26 cellular contexts compared by ENCODE assay signal in the genomic region with DNA sequence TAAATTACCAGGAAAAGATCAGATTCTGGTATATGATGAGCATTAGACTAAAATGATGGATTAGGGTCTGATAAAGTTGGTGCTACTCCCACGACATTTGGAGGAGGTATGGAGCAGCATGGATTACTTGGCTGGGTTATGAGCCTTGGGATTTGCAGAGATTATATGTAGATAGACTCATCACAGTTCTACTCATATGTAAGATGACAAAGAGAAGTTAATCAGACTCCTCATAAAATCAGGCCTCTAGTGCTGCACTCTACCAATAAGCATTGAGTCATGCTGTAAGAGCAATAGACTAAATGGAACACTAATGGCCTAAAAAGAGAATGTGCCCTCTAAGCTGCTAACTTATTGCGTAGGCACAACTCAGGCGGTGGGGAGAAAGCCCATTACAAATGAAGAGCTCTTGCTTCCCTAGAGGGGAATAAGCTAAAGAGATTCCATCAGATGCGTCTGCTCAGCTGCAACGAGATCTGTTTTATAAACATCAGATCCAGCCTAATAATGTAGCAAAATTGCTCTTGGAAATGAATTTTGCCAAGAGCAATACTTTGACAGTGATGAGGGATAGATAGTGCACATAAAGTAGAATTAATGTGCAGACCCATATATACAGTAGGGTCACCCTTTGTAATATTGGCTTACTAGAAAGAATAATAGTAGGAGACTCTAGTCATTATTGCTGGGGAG. TPM values are rescaled to one million over a fixed set of nuclear protein-coding genes. Genes with fewer than 3 reads are reported as not detected.
DNase-seq lines count a peak whose midpoint lies in the region; ATAC-seq, FAIRE-seq and TF ChIP-seq lines count a peak whose summit lies in the region.
"Had no signal": no experiment of that assay in that cellular context is flagged by ENCODE, and none has a peak within 500 bp of the region (broad histone marks: within the 10 kb centered on the region; RNA-seq: fewer than 3 reads in every experiment).

No MANE protein-coding gene starts in this region.

- no peak overlapping the region for H3K27ac ChIP-seq in IMR-90 (ENCODE audit: insufficient read depth, low read length)
- H3K27ac ChIP-seq in sigmoid colon, result no peak overlapping the region
- H3K27ac ChIP-seq in stomach, result no peak overlapping the region
- H3K27ac ChIP-seq: A549, HL-60 had no signal

- H3K27ac Mint-ChIP-seq in chondrocyte (ENCODE audit: unreplicated experiment), result peak overlapping the region; percentile 24
- H3K27ac Mint-ChIP-seq in stimulated activated naive CD8-positive, alpha-beta T cell treated with anti-CD3 and anti-CD28 coated beads, Interleukin-15, amount 100 ng/mL, for 72 hours, result no peak overlapping the region
- H3K27ac Mint-ChIP-seq: CD4-positive, alpha-beta T cell; IgD-negative memory B cell had no signal

- FAIRE-seq in D721Med (lab: Jason Lieb, UNC), result peak; percentile 29
- FAIRE-seq: A549, GM12878, HTR-8/SVneo, RCC 7860 had no signal

- 90% methylated on average over 2 of the region's 5 CpGs; no CpG with 5 or more reads in 1 of the 2 experiments for WGBS in IMR-90 (ENCODE audit: extremely low coverage in 2 of 2, insufficient read length in 1 of 2), 2 experiments
- WGBS in sigmoid colon, 2 donors, result 74 to 84% methylated on average over 5 of the region's 5 CpGs
- WGBS in stomach, 5 donors, result 72 to 93% (median 87%) methylated on average over 5 of the region's 5 CpGs

- no peak for DNase-seq in D721Med (ENCODE audit: insufficient read length, low spot score)
- peak; percentile 28 for DNase-seq in IMR-90
- DNase-seq in chondrocyte (ENCODE audit: low spot score), result no peak
- DNase-seq in omental fat pad (ENCODE audit: low spot score), result no peak
- DNase-seq in sigmoid colon, result no peak
- no peak for DNase-seq in stimulated activated naive CD8-positive, alpha-beta T cell treated with anti-CD3 and anti-CD28 coated beads, Interleukin-15, amount 100 ng/mL, for 72 hours
- no peak for DNase-seq in stomach
- DNase-seq: Caco-2; CD4-positive, alpha-beta T cell; DMS153; Karpas-422; NCI-H1048; NCI-H146; NCI-H2029 treated with DMSO at 0.1 percent for 48 hours; NCI-H2171; NCI-H748 treated with DMSO at 0.1 percent for 48 hours; NK-92 treated with Interleukin-12 subunit alpha and Interleukin-12 subunit beta, amount 100 ng/mL, for 24 hours; Right ventricle myocardium superior had no signal

- H4K91ac ChIP-seq in IMR-90 (ENCODE audit: insufficient read depth, low read depth, low read length), result no peak overlapping the region

- no peak overlapping the region for H3K18ac ChIP-seq in IMR-90 (ENCODE audit: low read depth, low read length)

- POLR2A ChIA-PET in IMR-90 (lab: Charles Lee; ENCODE audit: unreplicated experiment), result no interaction called here

- H3K56ac ChIP-seq in IMR-90 (ENCODE audit: extremely low read depth, insufficient read depth, low read length), result no peak overlapping the region

- no peak overlapping the region for H2BK5ac ChIP-seq in IMR-90 (ENCODE audit: low read depth, low read length, poor library complexity, severe bottlenecking)

- H3K36me3 ChIP-seq in IMR-90 (ENCODE audit: control insufficient read depth, insufficient read depth, low read length), result peaks cover 3% of the 10 kb centered on the region; the same call in 1 of the 2 replicates
- peaks cover 0 to 49% (median 3%) of the 10 kb centered on the region in 4 donors for H3K36me3 ChIP-seq in sigmoid colon
- peaks cover 0 to 66% (median 60%) of the 10 kb centered on the region in 4 donors for H3K36me3 ChIP-seq in stomach

- no peak overlapping the region for H3K14ac ChIP-seq in IMR-90 (replicated peaks; ENCODE audit: low read depth, low read length)

- no peak overlapping the region for H4K5ac ChIP-seq in IMR-90 (ENCODE audit: low read depth, low read length)

- no TSS peak for BruUV-seq in IMR-90 (replicated peaks; lab: Mats Ljungman, UMichigan)

- TF ChIP-seq EP300 in sigmoid colon (IDR thresholded peaks at IDR 0.05), result no peak
- no peak for TF ChIP-seq EP300 in stomach (IDR thresholded peaks at IDR 0.05)

- no peaks in the 10 kb centered on the region for H3K9me1 ChIP-seq in IMR-90 (ENCODE audit: insufficient read depth, low read length)

- no peak overlapping the region for H2AFZ ChIP-seq in IMR-90 (replicated peaks; ENCODE audit: low read length, poor library complexity)

- no peak overlapping the region for H3K4me2 ChIP-seq in IMR-90 (ENCODE audit: low read depth, low read length)
- H3K4me2 ChIP-seq: A549 had no signal

- no peaks in the 10 kb centered on the region for H3K9me3 Mint-ChIP-seq in chondrocyte (ENCODE audit: low read depth)
- H3K9me3 Mint-ChIP-seq in stimulated activated naive CD8-positive, alpha-beta T cell treated with anti-CD3 and anti-CD28 coated beads, Interleukin-15, amount 100 ng/mL, for 72 hours, result no peaks in the 10 kb centered on the region
- H3K9me3 Mint-ChIP-seq: CD4-positive, alpha-beta T cell; IgD-negative memory B cell had no signal

- H4K8ac ChIP-seq in IMR-90 (ENCODE audit: low read depth in 2 of 2, low read length in 2 of 2), result no peak overlapping the region

- H3K4me1 Mint-ChIP-seq in chondrocyte (ENCODE audit: low read depth), result peaks cover 12% of the 10 kb centered on the region
- H3K4me1 Mint-ChIP-seq in stimulated activated naive CD8-positive, alpha-beta T cell treated with anti-CD3 and anti-CD28 coated beads, Interleukin-15, amount 100 ng/mL, for 72 hours, result no peaks in the 10 kb centered on the region
- H3K4me1 Mint-ChIP-seq: IgD-negative memory B cell had no signal

- dilution Hi-C loops in IMR-90 (cut with HindIII; ENCODE audit: low sequenced_read_pairs, unreplicated experiment), result no loop called here

- no peaks in the 10 kb centered on the region for H4K20me1 ChIP-seq in IMR-90 (ENCODE audit: insufficient read depth, low read length)

- no peaks in the 10 kb centered on the region for H3K27me3 Mint-ChIP-seq in chondrocyte (ENCODE audit: low read depth)
- no peaks in the 10 kb centered on the region for H3K27me3 Mint-ChIP-seq in stimulated activated naive CD8-positive, alpha-beta T cell treated with anti-CD3 and anti-CD28 coated beads, Interleukin-15, amount 100 ng/mL, for 72 hours
- H3K27me3 Mint-ChIP-seq: CD4-positive, alpha-beta T cell; IgD-negative memory B cell had no signal

- H3K27me3 ChIP-seq in IMR-90 (ENCODE audit: control insufficient read depth, insufficient read depth, low read length), result no peaks in the 10 kb centered on the region
- H3K27me3 ChIP-seq in sigmoid colon, result no peaks in the 10 kb centered on the region
- H3K27me3 ChIP-seq in stomach, result no peaks in the 10 kb centered on the region

- intact Hi-C loops in IMR-90 (cut with micrococcal nuclease), result no loop called here
- intact Hi-C loops in sigmoid colon (cut with DNase I), result loop anchor here (10.0 kb wide), 1 partner anchor 388 kb away; no protein-coding TSS in a partner anchor
- intact Hi-C loops in stomach (cut with DNase I; ENCODE audit: low total_unique reads), result loop anchor here (10.0 kb wide), 1 partner anchor 188 kb away; no protein-coding TSS in a partner anchor

- in situ Hi-C loops in IMR-90 (cut with MboI; ENCODE audit: low sequenced_read_pairs), result no loop called here

- H2BK120ac ChIP-seq in IMR-90 (ENCODE audit: low read depth, low read length), result no peak overlapping the region

- TF ChIP-seq CTCF in D721Med (IDR thresholded peaks at IDR 0.05; ENCODE audit: insufficient read depth, missing control alignments) (no peak), IMR-90 (conservative IDR thresholded peaks at IDR 0.05; ENCODE audit: low read depth, low read length) (no peak), chondrocyte (IDR thresholded peaks at IDR 0.05) (no peak), omental fat pad (IDR thresholded peaks at IDR 0.05) (no peak), sigmoid colon (IDR thresholded peaks at IDR 0.05) (no peak), stomach (IDR thresholded peaks at IDR 0.05) (no peak)

- no peak overlapping the region for H3K9ac ChIP-seq in IMR-90 (ENCODE audit: low read depth, low read length)

- no peaks in the 10 kb centered on the region for H3K79me1 ChIP-seq in IMR-90 (ENCODE audit: low read depth in 1 of 2, low read length in 2 of 2)

- H3K9me3 ChIP-seq in IMR-90 (ENCODE audit: control insufficient read depth, insufficient read depth, low read length), result no peaks in the 10 kb centered on the region
- no peaks in the 10 kb centered on the region for H3K9me3 ChIP-seq in sigmoid colon
- no peaks in the 10 kb centered on the region for H3K9me3 ChIP-seq in stomach
- H3K9me3 ChIP-seq: A549, Caco-2, HAP-1 had no signal

- H3K4ac ChIP-seq in IMR-90 (ENCODE audit: low read depth, low read length), result no peak overlapping the region

- H3K4me1 ChIP-seq in IMR-90 (ENCODE audit: control insufficient read depth, insufficient read depth, low read length) (no peaks in the 10 kb centered on the region), sigmoid colon (no peaks in the 10 kb centered on the region), stomach (no peaks in the 10 kb centered on the region)
- H3K4me1 ChIP-seq: Caco-2 had no signal

- TF ChIP-seq RAD21 in IMR-90 (IDR thresholded peaks at IDR 0.05; ENCODE audit: low read length), result no peak

- no peak overlapping the region for H3K23ac ChIP-seq in IMR-90 (ENCODE audit: low read depth, low read length)

- H3K4me3 ChIP-seq in IMR-90 (ENCODE audit: insufficient read depth, low read depth, low read length), result no peak overlapping the region
- H3K4me3 ChIP-seq in sigmoid colon, result no peak overlapping the region
- no peak overlapping the region for H3K4me3 ChIP-seq in stomach
- H3K4me3 ChIP-seq: A549, GM12878, HAP-1 had no signal

- H2AK5ac ChIP-seq in IMR-90 (ENCODE audit: low read depth, low read length), result no peak overlapping the region

- no peak for ATAC-seq in IMR-90 (ENCODE audit: low read depth)
- peak; percentile 59 for ATAC-seq in omental fat pad (ENCODE audit: low FRiP score)
- ATAC-seq in esophagus mucosa, result no peak
- no peak for ATAC-seq in stimulated activated naive CD8-positive, alpha-beta T cell treated with anti-CD3 and anti-CD28 coated beads, Interleukin-15, amount 100 ng/mL, for 72 hours
- ATAC-seq: A549, GM12878 had no signal

- H2BK15ac ChIP-seq in IMR-90 (ENCODE audit: low read depth, low read length), result no peak overlapping the region

- H3K36me3 Mint-ChIP-seq in chondrocyte (ENCODE audit: low read depth), result peaks cover 1% of the 10 kb centered on the region

- CTCF ChIA-PET in IMR-90 (lab: Yijun Ruan, JAX), result no interaction called here

- H2AK9ac ChIP-seq in IMR-90 (replicated peaks; ENCODE audit: low read depth, low read length, poor library complexity), result no peak overlapping the region

- no peak for TF ChIP-seq POLR2A in IMR-90 (IDR thresholded peaks at IDR 0.05; ENCODE audit: low read depth, low read length)
- TF ChIP-seq POLR2A in sigmoid colon (IDR thresholded peaks at IDR 0.05), result no peak
- TF ChIP-seq POLR2A in stomach (IDR thresholded peaks at IDR 0.05), result no peak

- no peak overlapping the region for H2BK20ac ChIP-seq in IMR-90 (ENCODE audit: low read depth, low read length)

- H3K4me3 Mint-ChIP-seq in chondrocyte (ENCODE audit: unreplicated experiment), result no peak overlapping the region
- no peak overlapping the region for H3K4me3 Mint-ChIP-seq in stimulated activated naive CD8-positive, alpha-beta T cell treated with anti-CD3 and anti-CD28 coated beads, Interleukin-15, amount 100 ng/mL, for 72 hours
- H3K4me3 Mint-ChIP-seq: CD4-positive, alpha-beta T cell; IgD-negative memory B cell had no signal

RNA-seq across cellular contexts. Expression of gene LIAS, which starts 17.5 kb away (rescaled TPM):
- total RNA-seq in IMR-90 (2012; rRNA removed) (3.2 and 6.7 TPM in 2 replicates), chondrocyte (6.5 to 8.4 TPM (median 6.8 TPM) in 3 replicates), omental fat pad (10 to 100 TPM in 2 of 4 donors, 1 to 10 TPM in 2; 5.2 to 25.2 (median 10.4) TPM), sigmoid colon (10 to 100 TPM; 16.1 to 24.8 (median 18.8) TPM), esophagus mucosa (13.7 TPM), stomach (10 to 100 TPM; 12.3 to 36.2 (median 16.1) TPM)
- polyA plus RNA-seq in IMR-90 (2012; rRNA removed) (7.0 and 7.8 TPM in 2 replicates), sigmoid colon (10 to 100 TPM; 20.7 to 24.0 (median 23.4) TPM), stomach (10 to 100 TPM; 10.4 to 31.9 (median 21.2) TPM)
- 1.1 and 1.9 TPM in 2 replicates for polyA plus RNA-seq in IMR-90 (2012; cell fraction: cytosol; rRNA removed)
- 1.0 and 6.5 TPM in 2 replicates for polyA plus RNA-seq in IMR-90 (2012; cell fraction: nucleus; rRNA removed; ENCODE audit: low replicate concordance)

RNA-seq across cellular contexts. Expression of gene RPL9, which starts 17.6 kb away (rescaled TPM):
- total RNA-seq in IMR-90 (2012; rRNA removed) (1,905 and 3,011 TPM in 2 replicates), chondrocyte (809 to 831 TPM (median 822 TPM) in 3 replicates), omental fat pad (1,000 to 10,000 TPM; 2,923 to 4,543 (median 3,766) TPM), sigmoid colon (over 10,000 TPM in 1 of 4 donors, 1,000 to 10,000 TPM in 3; 4,848 to 14,511 (median 7,301) TPM), esophagus mucosa (1,488 TPM), stomach (1,000 to 10,000 TPM in 4 of 5 donors, 100 to 1,000 TPM in 1; 964 to 4,990 (median 2,883) TPM)
- polyA plus RNA-seq in IMR-90 (2012; rRNA removed) (1,087 and 1,627 TPM in 2 replicates), sigmoid colon (1,000 to 10,000 TPM; 1,915 to 4,730 (median 2,671) TPM), stomach (1,000 to 10,000 TPM; 2,170 to 4,250 (median 2,805) TPM)
- 556 and 768 TPM in 2 replicates for polyA plus RNA-seq in IMR-90 (2012; cell fraction: cytosol; rRNA removed)
- 108 and 738 TPM in 2 replicates for polyA plus RNA-seq in IMR-90 (2012; cell fraction: nucleus; rRNA removed; ENCODE audit: low replicate concordance)

RNA-seq across cellular contexts. Expression of gene UGDH, which starts 50.9 kb away (rescaled TPM):
- total RNA-seq in IMR-90 (2012; rRNA removed), result 257 and 600 TPM in 2 replicates
- polyA plus RNA-seq in IMR-90 (2012; rRNA removed), result 53.7 and 69.2 TPM in 2 replicates
- 96.2 and 97.8 TPM in 2 replicates for polyA plus RNA-seq in IMR-90 (2012; cell fraction: cytosol; rRNA removed)
- 30.0 and 57.9 TPM in 2 replicates for polyA plus RNA-seq in IMR-90 (2012; cell fraction: nucleus; rRNA removed; ENCODE audit: low replicate concordance)
- 151 to 207 TPM (median 156 TPM) in 3 replicates for total RNA-seq in chondrocyte
- total RNA-seq in omental fat pad, result 100 to 1,000 TPM in 2 of 4 donors, 10 to 100 TPM in 2; 60.1 to 653 (median 148) TPM
- total RNA-seq in sigmoid colon, result 10 to 100 TPM; 33.4 to 51.2 (median 43.0) TPM
- polyA plus RNA-seq in sigmoid colon, result 100 to 1,000 TPM in 1 of 3 donors, 10 to 100 TPM in 2; 53.8 to 140 (median 79.9) TPM
- 42.7 TPM for total RNA-seq in esophagus mucosa
- total RNA-seq in stomach, result 100 to 1,000 TPM in 2 of 5 donors, 10 to 100 TPM in 3; 26.3 to 161 (median 95.0) TPM
- 10 to 100 TPM; 14.6 to 30.2 (median 24.2) TPM for polyA plus RNA-seq in stomach
